ENCODE assay signal across 8 cellular contexts in genomic region chr1:226939439-226940028, GRCh38. TPM values are rescaled to one million over a fixed set of nuclear protein-coding genes. Genes with fewer than 3 reads are reported as not detected.
DNase-seq lines count a peak whose midpoint lies in the region; ATAC-seq, FAIRE-seq and TF ChIP-seq lines count a peak whose summit lies in the region.

No MANE protein-coding gene starts in this region.

- H3K4me3 ChIP-seq in HUES48 (ENCODE audit: low read depth, low read length) (peak overlapping the region; percentile 67), K562 (peak overlapping the region; percentile 54)

- H3K4me1 ChIP-seq in HUES48 (ENCODE audit: control insufficient read depth, insufficient read depth, low read length) (peaks cover 15% of the 10 kb centered on the region), K562 (replicated peaks in 1 of 2; ENCODE audit: control insufficient read depth in 2 of 2, insufficient read depth in 2 of 2, low read length in 2 of 2) (peaks cover 48 to 49% of the 10 kb centered on the region in 2 experiments)

- ATAC-seq in GM21528 (IDR thresholded peaks at IDR 0.05; ENCODE audit: low FRiP score, unreplicated experiment) = peak; percentile 47
- peak; percentile 65 for ATAC-seq in K562

- H3K9me1 ChIP-seq in K562 (ENCODE audit: control insufficient read depth, insufficient read depth, low read length) = no peaks in the 10 kb centered on the region

- peaks cover 38 to 54% of the 10 kb centered on the region in 2 donors for H3K4me1 Mint-ChIP-seq in immature natural killer cell

- no peak; the same call in none of the 2 replicates for TF ChIP-seq EP300 in K562 (IDR thresholded peaks at IDR 0.05; ENCODE audit: low read length)

- POLR2A ChIA-PET in K562 (lab: Yijun Ruan, JAX) = interaction anchor here (0.5 to 2.2 kb wide), 15 partner anchors 9 to 516 kb away, joined by 3 to 14 read pairs (median 3); no protein-coding TSS in a partner anchor

- H3K9me3 ChIP-seq in HUES48 (ENCODE audit: control insufficient read depth, insufficient read depth, low read length) = no peaks in the 10 kb centered on the region
- peaks cover 3% of the 10 kb centered on the region for H3K9me3 ChIP-seq in K562 (replicated peaks; ENCODE audit: control insufficient read depth, insufficient read depth, low read depth, low read length)

- H3K9me3 Mint-ChIP-seq in immature natural killer cell = peaks cover 0 to 13% (median 9%) of the 10 kb centered on the region in 6 donors

- peak; percentile 69 for DNase-seq in GM03348 (ENCODE audit: low spot score)
- DNase-seq in SHP77 (lab: John Stamatoyannopoulos, UW) = peak; percentile 66 to 80
- peak in 3 of 4 experiments; percentile 57 to 69 (median 64) for DNase-seq in K562 (ENCODE audit: extremely low read depth in 1 of 4, low spot score in 3 of 4)
- DNase-seq in immature natural killer cell = no peak
- DNase-seq in stimulated activated CD4-positive, alpha-beta T cell treated with anti-CD3 and anti-CD28 coated beads, Interleukin-12 subunit alpha, Interleukin-12 subunit beta, amount 100 ng/mL, for 48 hours (ENCODE audit: low read depth in 2 of 3, low spot score in 1 of 3) = peak in 2 of 3 donors; percentile 41 to 46
- no peak for DNase-seq in foreskin melanocyte

- H3K27ac Mint-ChIP-seq in immature natural killer cell = peak overlapping the region; percentile 92 to 97 (median 96)

- no peak for TF ChIP-seq RAD21 in K562 (CRISPR knock-in tag; conservative IDR thresholded peaks at IDR 0.05 in 1 of 2, IDR thresholded peaks at IDR 0.05 in 1 of 2)

- BruUV-seq in K562 (replicated peaks; lab: Mats Ljungman, UMichigan) = TSS peak; percentile 97

- peak overlapping the region; percentile 89 for H3K4me2 ChIP-seq in K562 (ENCODE audit: insufficient read depth, low read length)

- H3K27me3 ChIP-seq in HUES48 (ENCODE audit: control insufficient read depth, insufficient read depth, low read length) (peaks cover 6% of the 10 kb centered on the region; the same call in 1 of the 2 replicates), K562 (ENCODE audit: control insufficient read depth in 2 of 2, insufficient read depth in 2 of 2, low read length in 2 of 2) (no peaks in the 10 kb centered on the region)

- H2AFZ ChIP-seq in K562 (ENCODE audit: low read depth, low read length) = peak overlapping the region; percentile 95

- peak overlapping the region; percentile 84 for H3K9ac ChIP-seq in HUES48 (ENCODE audit: low read depth, low read length)
- H3K9ac ChIP-seq in K562 (ENCODE audit: insufficient read depth in 1 of 2, low read depth in 2 of 2, low read length in 2 of 2) = peak overlapping the region; percentile 86 to 96

- TF ChIP-seq POLR2A in K562 (conservative IDR thresholded peaks at IDR 0.05) = peak; percentile 98

- H3K4me3 Mint-ChIP-seq in immature natural killer cell = peak overlapping the region; percentile 84 to 93 (median 92)

- no peak for FAIRE-seq in K562 (lab: Jason Lieb, UNC)

- intact Hi-C loops in K562 (cut with micrococcal nuclease) = loop anchor here (10.0 kb wide), 1 partner anchor 375 kb away; the partner anchor contains the start of gene CDC42BPA

- peaks cover 8 to 13% (median 11%) of the 10 kb centered on the region in 3 donors for H3K36me3 Mint-ChIP-seq in immature natural killer cell

- 0 out of 6 replicates have a peak, but pooled peaks of 1 of the 3 experiments have one; percentile 6 for TF ChIP-seq CTCF in K562 (IDR thresholded peaks at IDR 0.05 in 2 of 3, conservative IDR thresholded peaks at IDR 0.05 in 1 of 3; ENCODE audit: insufficient read depth in 2 of 3, low read depth in 1 of 3, low read length in 3 of 3)

- WGBS in K562 (ENCODE audit: insufficient coverage, low coverage, missing lambda C conversion rate) = under 1% methylated on average over 44 of the region's 51 CpGs

- in situ Hi-C loops in K562 (cut with MboI) = no loop called here

- peaks cover 38% of the 10 kb centered on the region for H3K79me2 ChIP-seq in K562 (ENCODE audit: control insufficient read depth, insufficient read depth, low read length)

- CTCF ChIA-PET in K562 (lab: Yijun Ruan, JAX; ENCODE audit: low intra/inter-chr PET ratio) = no interaction called here

- peaks cover 8 to 26% (median 19%) of the 10 kb centered on the region in 3 donors for H3K27me3 Mint-ChIP-seq in immature natural killer cell (ENCODE audit: low read depth in 3 of 3)

- H3K27ac ChIP-seq in HUES48 (ENCODE audit: low read depth, low read length) = peak overlapping the region; percentile 97
- H3K27ac ChIP-seq in K562 (ENCODE audit: extremely low read depth, low read depth, low read length) = peak overlapping the region; percentile 96

- no peaks in the 10 kb centered on the region for H3K36me3 ChIP-seq in HUES48 (ENCODE audit: control insufficient read depth, insufficient read depth, low read length)
- H3K36me3 ChIP-seq in K562 (ENCODE audit: control insufficient read depth, insufficient read depth, low read length) = no peaks in the 10 kb centered on the region

- H4K20me1 ChIP-seq in K562 (replicated peaks; ENCODE audit: control insufficient read depth, insufficient read depth, low read length) = peaks cover 4% of the 10 kb centered on the region; the same call in 1 of the 2 replicates

TF ChIP-seq in K562, 482 proteins besides CTCF, POLR2A, EP300 and RAD21 (continues in another document):
- TF ChIP-seq ZNF512 (tag; IDR thresholded peaks at IDR 0.05) (no peak), GATAD2A (IDR thresholded peaks at IDR 0.05) (no peak), ZNF584 (CRISPR knock-in tag; IDR thresholded peaks at IDR 0.05; ENCODE audit: low read depth) (no peak), ZNF408 (CRISPR knock-in tag; IDR thresholded peaks at IDR 0.05; ENCODE audit: low read depth) (no peak), HNRNPK (IDR thresholded peaks at IDR 0.05; ENCODE audit: low read depth, low read length, poor library complexity, severe bottlenecking) (no peak), ZNF398 (CRISPR knock-in tag; IDR thresholded peaks at IDR 0.05) (no peak), HCFC1 (IDR thresholded peaks at IDR 0.05; ENCODE audit: low read depth, low read length) (no peak; the same call in 1 of the 2 replicates), MTA2 (IDR thresholded peaks at IDR 0.05; ENCODE audit: low read depth) (no peak)
- TF ChIP-seq, protein P1, sequence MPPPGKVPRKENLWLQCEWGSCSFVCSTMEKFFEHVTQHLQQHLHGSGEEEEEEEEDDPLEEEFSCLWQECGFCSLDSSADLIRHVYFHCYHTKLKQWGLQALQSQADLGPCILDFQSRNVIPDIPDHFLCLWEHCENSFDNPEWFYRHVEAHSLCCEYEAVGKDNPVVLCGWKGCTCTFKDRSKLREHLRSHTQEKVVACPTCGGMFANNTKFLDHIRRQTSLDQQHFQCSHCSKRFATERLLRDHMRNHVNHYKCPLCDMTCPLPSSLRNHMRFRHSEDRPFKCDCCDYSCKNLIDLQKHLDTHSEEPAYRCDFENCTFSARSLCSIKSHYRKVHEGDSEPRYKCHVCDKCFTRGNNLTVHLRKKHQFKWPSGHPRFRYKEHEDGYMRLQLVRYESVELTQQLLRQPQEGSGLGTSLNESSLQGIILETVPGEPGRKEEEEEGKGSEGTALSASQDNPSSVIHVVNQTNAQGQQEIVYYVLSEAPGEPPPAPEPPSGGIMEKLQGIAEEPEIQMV (tag; conservative IDR thresholded peaks at IDR 0.05; ENCODE audit: low read depth) = no peak

RNA-seq across cellular contexts. Expression of gene COQ8A, which starts 0.6 kb away (rescaled TPM):
- 36.8 and 53.6 TPM in 2 replicates for total RNA-seq in K562 (2011; cell fraction: chromatin; rRNA removed; ENCODE audit: low replicate concordance)
- 34.5 and 34.7 TPM in 2 replicates for total RNA-seq in K562 (2011; cell fraction: nucleolus; rRNA removed)
- 35.6 and 48.2 TPM in 2 replicates for total RNA-seq in K562 (2011; cell fraction: nucleoplasm; rRNA removed)
- total RNA-seq in K562 (2014; rRNA removed) (40.1 and 45.0 TPM in 2 replicates), K562 (2014; rRNA removed; fragmentation: Illumina TruSeq; extraction: Trizol) (18.4 and 18.6 TPM in 2 replicates), K562 (2015; rRNA removed; fragmentation: Illumina TruSeq; extraction: Trizol) (20.5 and 20.7 TPM in 2 replicates), K562 (2021) (44.3 and 54.3 TPM in 2 replicates)
- polyA plus RNA-seq in K562 (2011; rRNA removed) (38.4 and 40.1 TPM in 2 replicates), K562 (2014; fragmentation: Illumina TruSeq; extraction: Trizol) (32.4 and 42.5 TPM in 2 replicates), K562 (2014; fragmentation: Nextera tagmentation; extraction: Ambion mirVana) (1 to 10 TPM; 2.6 to 4.1 TPM), K562 (2014; rRNA removed) (38.0 and 45.7 TPM in 2 replicates), immature natural killer cell (10 to 100 TPM; 26.9 to 44.3 (median 34.7) TPM)
- polyA plus RNA-seq in K562 (2011; cell fraction: cytosol; rRNA removed) = 36.3 and 44.9 TPM in 2 replicates
- polyA plus RNA-seq in K562 (2011; cell fraction: nucleus; rRNA removed) = 78.8 and 89.1 TPM in 2 replicates
- 27.1 and 42.6 TPM in 2 replicates for polyA plus RNA-seq in K562 (2012)
- 18.9 and 22.0 TPM in 2 replicates for polyA minus RNA-seq in K562 (2011; rRNA and poly(A)+ RNA removed)
- 18.2 and 22.0 TPM in 2 replicates for polyA minus RNA-seq in K562 (2011; cell fraction: cytosol; rRNA and poly(A)+ RNA removed)
- 18.6 and 21.1 TPM in 2 replicates for polyA minus RNA-seq in K562 (2011; cell fraction: nucleus; rRNA and poly(A)+ RNA removed)

Comparison
In these comparisons a context has a peak if more than half of its experiments do, and no peak if none do; other contexts are left out.
1. DNase-seq: peak in GM03348 (single experiment), SHP77 (2 of 2), K562 (3 of 4) and stimulated activated CD4-positive, alpha-beta T cell treated with anti-CD3 and anti-CD28 coated beads, Interleukin-12 subunit alpha, Interleukin-12 subunit beta, amount 100 ng/mL, for 48 hours (2 of 3); none in immature natural killer cell (0 of 3) and foreskin melanocyte (single experiment).